ENCODE assay signal across 8 cellular contexts in the genomic region with DNA sequence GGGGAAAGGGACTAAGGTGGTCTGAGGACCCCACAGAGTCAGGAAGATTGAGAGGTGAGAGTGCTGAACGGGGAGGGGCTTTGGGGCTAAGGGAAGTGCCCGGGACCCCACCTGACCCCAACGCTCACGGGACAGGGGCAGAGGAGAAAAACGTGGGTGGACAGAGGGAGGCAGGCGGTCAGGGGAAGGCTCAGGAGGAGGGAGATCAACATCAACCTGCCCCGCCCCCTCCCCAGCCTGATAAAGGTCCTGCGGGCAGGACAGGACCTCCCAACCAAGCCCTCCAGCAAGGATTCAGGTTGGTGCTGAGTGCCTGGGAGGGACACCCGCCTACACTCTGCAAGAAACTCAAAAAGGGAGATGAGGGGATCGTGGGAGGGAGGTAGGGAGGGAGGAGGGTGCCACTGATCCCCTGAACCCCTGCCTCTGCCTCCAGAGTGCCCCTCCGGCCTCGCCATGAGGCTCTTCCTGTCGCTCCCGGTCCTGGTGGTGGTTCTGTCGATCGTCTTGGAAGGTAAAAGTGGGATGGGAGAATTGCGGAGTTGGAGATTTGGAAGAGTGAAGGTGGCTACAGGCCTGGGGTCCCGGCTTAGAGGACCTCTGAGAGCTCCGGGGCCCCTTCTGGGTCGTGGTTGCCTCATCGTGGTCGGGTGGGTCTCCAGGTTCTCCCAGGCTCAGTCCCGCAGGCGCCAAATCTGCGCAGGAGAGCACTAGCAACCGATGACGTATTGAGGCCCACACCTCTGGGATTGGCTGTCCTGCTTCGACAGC. TPM values are rescaled to one million over a fixed set of nuclear protein-coding genes. Genes with fewer than 3 reads are reported as not detected.
DNase-seq lines count a peak whose midpoint lies in the region; ATAC-seq and TF ChIP-seq lines count a peak whose summit lies in the region.
"Not testable (repeated sequence)": the region's sequence is repeated elsewhere in the genome, so short reads cannot be mapped to it uniquely, and the experiment has no call there.

A gene (plus strand): TSS at position 173 of the 771 bp plus-strand sequence. CDS start 284 bp downstream, at position 457.

- peak within 1 kb of the TSS; percentile 98 to 99 for H3K4me3 Mint-ChIP-seq in activated T-cell treated with anti-CD3 and anti-CD28 coated beads, Interleukin-2, amount 50 U/mL, for 72 hours

- not testable (repeated sequence) for H3K36me3 ChIP-seq in Karpas-422 (ENCODE audit: insufficient read depth, low read length); Peyer's patch

- peak within 1 kb of the TSS; percentile 60 for H3K4me2 ChIP-seq in Karpas-422 (ENCODE audit: low read depth, low read length, poor library complexity, severe bottlenecking)

- DNase-seq in DMS114 treated with DMSO at 0.1 percent for 48 hours (lab: John Stamatoyannopoulos, UW; ENCODE audit: unreplicated experiment) (peak; percentile 69), Karpas-422 (peak; percentile 90), Peyer's patch (peak; percentile 85 to 93 (median 87)), fibroblast of gingiva (ENCODE audit: low read depth) (peak; percentile 58), myocyte (ENCODE audit: low read depth) (peak; percentile 90)
- DNase-seq in activated T-cell treated with anti-CD3 and anti-CD28 coated beads, Interleukin-2, amount 50 U/mL, for 72 hours, result peak; percentile 80 to 82
- peak; percentile 87 for DNase-seq in stimulated activated CD8-positive, alpha-beta memory T cell treated with anti-CD3 and anti-CD28 coated beads, Interleukin-4, amount 100 ng/mL, for 48 hours

- H3K9me3 ChIP-seq in Karpas-422 (ENCODE audit: low read length); Peyer's patch: not testable (repeated sequence)

- H3K9me2 ChIP-seq in Karpas-422 (replicated peaks; ENCODE audit: insufficient read depth, low read length), result not testable (repeated sequence)

- H3K79me2 ChIP-seq in Karpas-422 (ENCODE audit: low read length), result not testable (repeated sequence)

- H3K4me3 ChIP-seq in Karpas-422 (ENCODE audit: low read length), result peak within 1 kb of the TSS; percentile 43; the same call in 1 of the 2 replicates
- H3K4me3 ChIP-seq in Peyer's patch, result peak within 1 kb of the TSS; percentile 45 to 61 (median 52)

- peak within 1 kb of the TSS; percentile 93 for H3K27ac Mint-ChIP-seq in activated T-cell treated with anti-CD3 and anti-CD28 coated beads, Interleukin-2, amount 50 U/mL, for 72 hours

- H3K9me3 Mint-ChIP-seq in activated T-cell treated with anti-CD3 and anti-CD28 coated beads, Interleukin-2, amount 50 U/mL, for 72 hours, result not testable (repeated sequence)

- peaks cover 31% of the 10 kb centered on the region for H3K27me3 Mint-ChIP-seq in activated T-cell treated with anti-CD3 and anti-CD28 coated beads, Interleukin-2, amount 50 U/mL, for 72 hours (ENCODE audit: low read depth)

- peak; percentile 90 for ATAC-seq in GM21825 (IDR thresholded peaks at IDR 0.05; ENCODE audit: unreplicated experiment)
- ATAC-seq in activated T-cell treated with anti-CD3 and anti-CD28 coated beads, Interleukin-2, amount 50 U/mL, for 72 hours (replicated peaks in 1 of 2), result peak; percentile 98 to 99

- peak within 1 kb of the TSS; percentile 41; the same call in 1 of the 2 replicates for H3K9ac ChIP-seq in Karpas-422 (ENCODE audit: low read length)

- H2AFZ ChIP-seq in Karpas-422 (ENCODE audit: low read length), result not testable (repeated sequence)

- not testable (repeated sequence) for H3K36me3 Mint-ChIP-seq in activated T-cell treated with anti-CD3 and anti-CD28 coated beads, Interleukin-2, amount 50 U/mL, for 72 hours (ENCODE audit: insufficient read depth in 2 of 2)

- H4K20me1 ChIP-seq in Karpas-422 (ENCODE audit: insufficient read depth, low read depth, low read length), result not testable (repeated sequence)

- peaks cover 19% of the 10 kb centered on the region for H3K4me1 Mint-ChIP-seq in activated T-cell treated with anti-CD3 and anti-CD28 coated beads, Interleukin-2, amount 50 U/mL, for 72 hours (ENCODE audit: low read depth)

- H3K27ac ChIP-seq in Karpas-422 (ENCODE audit: low read length), result not testable (repeated sequence)
- H3K27ac ChIP-seq in Peyer's patch, result peak within 1 kb of the TSS; percentile 45 to 59 (median 54)

- H3K27me3 ChIP-seq in Karpas-422 (ENCODE audit: low read length); Peyer's patch: not testable (repeated sequence)

- TF ChIP-seq POLR2A in Peyer's patch (IDR thresholded peaks at IDR 0.05), result not testable (repeated sequence)

- TF ChIP-seq CTCF in Peyer's patch (IDR thresholded peaks at IDR 0.05), result not testable (repeated sequence)

- H3K4me1 ChIP-seq in Karpas-422 (ENCODE audit: low read length), result not testable (repeated sequence)
- peaks cover 0 to 18% (median 0%) of the 10 kb centered on the region in 4 donors for H3K4me1 ChIP-seq in Peyer's patch

RNA-seq across cellular contexts. Expression of the gene that starts here (rescaled TPM):
- total RNA-seq in Karpas-422 (2014; rRNA removed; shearing (Covaris generic); ENCODE audit: low replicate concordance), result not detected in 2 replicates
- total RNA-seq in Peyer's patch, result 100 to 1,000 TPM in 1 of 4 donors, 10 to 100 TPM in 1, 1 to 10 TPM in 1, not detected in 1; 3.9 to 107 (median 14.2) TPM
- total RNA-seq in activated T-cell treated with anti-CD3 and anti-CD28 coated beads, Interleukin-2, amount 50 U/mL, for 72 hours, result not detected
- total RNA-seq in myocyte, result 21.8 and 52.3 TPM in 2 replicates
- polyA plus RNA-seq in myocyte (2012), result 7.3 TPM

Comparison
In these comparisons a context has a peak if more than half of its experiments do, and no peak if none do; other contexts are left out.
1. Peak in DNase-seq, H3K4me3 ChIP-seq, H3K9ac ChIP-seq and H3K4me2 ChIP-seq in Karpas-422; RNA of the gene not detected or under 1 TPM.
2. Peak in DNase-seq and ATAC-seq in activated T-cell treated with anti-CD3 and anti-CD28 coated beads, Interleukin-2, amount 50 U/mL, for 72 hours; RNA of the gene not detected or under 1 TPM.